In the genomic region with DNA sequence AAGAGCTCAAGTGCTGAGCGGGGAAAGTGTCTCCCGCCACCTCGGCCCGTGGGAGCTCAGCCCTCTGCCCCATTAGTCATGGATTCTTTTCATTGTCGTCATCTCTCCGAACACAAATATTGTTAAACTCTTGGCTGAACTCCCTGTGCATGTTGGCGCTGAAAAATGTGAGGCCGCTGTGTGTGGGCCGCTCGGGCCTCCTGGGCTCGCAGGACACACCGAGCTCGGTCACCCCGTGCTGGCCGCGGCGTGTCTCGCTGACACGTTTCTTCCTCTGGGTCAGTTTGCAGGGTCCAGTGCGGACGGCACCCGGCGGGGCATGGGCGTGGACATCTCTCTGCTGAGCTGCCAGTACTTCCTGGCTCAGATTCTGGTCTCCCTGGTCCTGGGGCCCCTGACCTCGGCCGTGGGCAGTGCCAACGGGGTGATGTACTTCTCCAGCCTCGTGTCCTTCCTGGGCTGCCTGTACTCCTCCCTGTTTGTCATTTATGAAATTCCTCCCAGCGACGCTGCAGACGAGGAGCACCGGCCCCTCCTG, we compare ENCODE assay signal across 8 cellular contexts. TPM values are rescaled to one million over a fixed set of nuclear protein-coding genes. Genes with fewer than 3 reads are reported as not detected.
A peak's percentile ranks its signal among the peaks of the same experiment; 100 is the strongest.
DNase-seq lines count a peak whose midpoint lies in the region; TF ChIP-seq lines count a peak whose summit lies in the region.

No MANE protein-coding gene starts in this region.

- POLR2A ChIA-PET in MCF 10A (lab: Yijun Ruan, JAX): interaction anchor here (0.5 to 1.5 kb wide), 17 partner anchors 14 to 382 kb away, joined by 3 to 7 read pairs (median 3); a partner anchor contains a TSS

- H3K27ac Mint-ChIP-seq in MCF 10A (ENCODE audit: low read depth, unreplicated experiment) (peak overlapping the region; percentile 65), endothelial cell (ENCODE audit: unreplicated experiment) (no peak overlapping the region)

- H3K4me3 ChIP-seq in HFF-Myc (replicated peaks; ENCODE audit: low read depth, low read length): peak overlapping the region; percentile 10; the same call in 1 of the 2 replicates
- peak overlapping the region; percentile 7 to 60 for H3K4me3 ChIP-seq in stomach smooth muscle (ENCODE audit: low read length in 2 of 2)

- H3K4me3 Mint-ChIP-seq in MCF 10A (ENCODE audit: unreplicated experiment): peak overlapping the region; percentile 65
- H3K4me3 Mint-ChIP-seq in endothelial cell (ENCODE audit: unreplicated experiment): no peak overlapping the region

- peaks cover 14% of the 10 kb centered on the region for H3K27me3 Mint-ChIP-seq in MCF 10A (ENCODE audit: insufficient read depth, unreplicated experiment)
- peaks cover 12% of the 10 kb centered on the region for H3K27me3 Mint-ChIP-seq in endothelial cell (ENCODE audit: unreplicated experiment)

- H3K36me3 Mint-ChIP-seq in MCF 10A (ENCODE audit: insufficient read depth, unreplicated experiment) (peaks cover 7% of the 10 kb centered on the region), endothelial cell (ENCODE audit: low read depth, unreplicated experiment) (peaks cover 7% of the 10 kb centered on the region)

- no peaks in the 10 kb centered on the region for H3K27me3 ChIP-seq in stomach smooth muscle (ENCODE audit: control insufficient read depth in 1 of 2, insufficient read depth in 2 of 2, low read length in 2 of 2)

- H3K4me1 Mint-ChIP-seq in MCF 10A (ENCODE audit: insufficient read depth, unreplicated experiment) (peaks cover 25% of the 10 kb centered on the region), endothelial cell (ENCODE audit: unreplicated experiment) (no peaks in the 10 kb centered on the region)

- TF ChIP-seq CTCF in HFF-Myc (IDR thresholded peaks at IDR 0.05; ENCODE audit: low read depth, low read length, missing control alignments): no peak
- TF ChIP-seq CTCF in MCF 10A (IDR thresholded peaks at IDR 0.05; ENCODE audit: unreplicated experiment): no peak
- TF ChIP-seq CTCF in endothelial cell (IDR thresholded peaks at IDR 0.05; ENCODE audit: unreplicated experiment): no peak

- DNase-seq in HFF-Myc (ENCODE audit: extremely low read depth, low read depth) (peak; percentile 90), MCF 10A (ENCODE audit: unreplicated experiment) (peak; percentile 93), kidney tubule cell (ENCODE audit: low spot score) (peak; percentile 93), islet precursor cell (no peak), endothelial cell (ENCODE audit: low spot score) (no peak), cerebellar nuclear complex (lab: John Stamatoyannopoulos, UW) (no peak), inferior parietal cortex (ENCODE audit: extremely low spot score) (no peak)

- CTCF ChIA-PET in MCF 10A (lab: Yijun Ruan, JAX): interaction anchor here (0.6 to 1.2 kb wide), 8 partner anchors 9 to 674 kb away, joined by 3 to 8 read pairs (median 4); a partner anchor contains a TSS

- H3K4me1 ChIP-seq in stomach smooth muscle (ENCODE audit: control insufficient read depth, insufficient read depth, low read length): peaks cover 33% of the 10 kb centered on the region

- no TSS peak for BruUV-seq in MCF 10A (replicated peaks; lab: Mats Ljungman, UMichigan)

- no peaks in the 10 kb centered on the region for H3K36me3 ChIP-seq in stomach smooth muscle (ENCODE audit: control insufficient read depth in 2 of 2, insufficient read depth in 2 of 2, low read length in 2 of 2)

- H3K9me3 Mint-ChIP-seq in MCF 10A (ENCODE audit: unreplicated experiment) (peaks cover 11% of the 10 kb centered on the region), endothelial cell (ENCODE audit: unreplicated experiment) (no peaks in the 10 kb centered on the region)

- peak overlapping the region; percentile 75 for H3K27ac ChIP-seq in stomach smooth muscle (ENCODE audit: low read length)

- intact Hi-C loops in MCF 10A (cut with micrococcal nuclease): no loop called here

- no peaks in the 10 kb centered on the region for H3K9me3 ChIP-seq in stomach smooth muscle (ENCODE audit: control insufficient read depth in 2 of 2, low read length in 2 of 2)

- H3K9ac ChIP-seq in stomach smooth muscle (ENCODE audit: low read length in 2 of 2): peak overlapping the region; percentile 52 to 66

RNA-seq across cellular contexts. Expression of a gene that starts 25.6 kb away (rescaled TPM):
- total RNA-seq in MCF 10A (2022): 0.29 and 0.30 TPM in 2 replicates
- 0.62 TPM for total RNA-seq in endothelial cell (ENCODE audit: unreplicated experiment)

Comparison
In these comparisons a context has a peak if more than half of its experiments do, and no peak if none do; other contexts are left out.
1. DNase-seq: peak in HFF-Myc (single experiment), MCF 10A (single experiment) and kidney tubule cell (single experiment); none in islet precursor cell (single experiment), endothelial cell (single experiment), cerebellar nuclear complex (0 of 2) and inferior parietal cortex (single experiment).